In genomic region chrX:56764975-56765791, GRCh38 we compare ENCODE assay signal across 9 cellular contexts. TPM values are rescaled to one million over a fixed set of nuclear protein-coding genes. Genes with fewer than 3 reads are reported as not detected.
A peak's percentile ranks its signal among the peaks of the same experiment; 100 is the strongest.
DNase-seq lines count a peak whose midpoint lies in the region; ATAC-seq, FAIRE-seq and TF ChIP-seq lines count a peak whose summit lies in the region.
"Had no signal": no experiment of that assay in that cellular context is flagged by ENCODE, and none has a peak within 500 bp of the region (broad histone marks: within the 10 kb centered on the region; RNA-seq: fewer than 3 reads in every experiment).

No MANE protein-coding gene starts in this region.

- no peaks in the 10 kb centered on the region for H3K9me3 ChIP-seq in CD4-positive, alpha-beta memory T cell (ENCODE audit: control insufficient read depth in 1 of 2, low read length in 2 of 2)
- H3K9me3 ChIP-seq in H9 (ENCODE audit: control insufficient read depth, low read depth, low read length): no peaks in the 10 kb centered on the region

- no peak overlapping the region for H2AK5ac ChIP-seq in H9 (ENCODE audit: insufficient read length, low read length)

- H3K18ac ChIP-seq in H9 (ENCODE audit: insufficient read length, low read depth, low read length): no peak overlapping the region

- H4K91ac ChIP-seq in H9 (ENCODE audit: insufficient read length, low read depth, low read length): no peak overlapping the region

- H2AFZ ChIP-seq in H9 (ENCODE audit: low read length): no peak overlapping the region

- H3K9ac ChIP-seq in H9 (ENCODE audit: extremely low read depth, insufficient read length, low read length): no peak overlapping the region

- WGBS in H9 (ENCODE audit: extremely low coverage, insufficient read length, low lambda C conversion rate): no CpG with 5 or more reads among the region's 15 CpGs

- intact Hi-C loops in CD4-positive, alpha-beta memory T cell (cut with micrococcal nuclease): no loop called here

- no peaks in the 10 kb centered on the region for H3K27me3 Mint-ChIP-seq in CD4-positive, alpha-beta memory T cell
- no peaks in the 10 kb centered on the region for H3K27me3 Mint-ChIP-seq in H9 (ENCODE audit: low read depth)
- H3K27me3 Mint-ChIP-seq in activated naive CD8-positive, alpha-beta T cell treated with anti-CD3 and anti-CD28 coated beads for 36 hours: no peaks in the 10 kb centered on the region
- no peaks in the 10 kb centered on the region for H3K27me3 Mint-ChIP-seq in naive thymus-derived CD8-positive, alpha-beta T cell

- no peaks in the 10 kb centered on the region for H3K27me3 ChIP-seq in CD4-positive, alpha-beta memory T cell (ENCODE audit: insufficient read depth, low read length)
- H3K27me3 ChIP-seq in H9 (ENCODE audit: insufficient read depth, low read length): no peaks in the 10 kb centered on the region

- peak; percentile 63 to 74 for ATAC-seq in naive thymus-derived CD8-positive, alpha-beta T cell

- no peak overlapping the region for H2BK15ac ChIP-seq in H9 (ENCODE audit: low read depth, low read length)

- H3K23me2 ChIP-seq in H9 (ENCODE audit: insufficient read length, low read depth, low read length, poor library complexity, severe bottlenecking): no peaks in the 10 kb centered on the region

- no peak overlapping the region for H2BK5ac ChIP-seq in H9 (ENCODE audit: insufficient read length, low read length)

- no peak overlapping the region for H4K5ac ChIP-seq in H9 (ENCODE audit: insufficient read length, low read depth, low read length)

- H3K79me1 ChIP-seq in H9 (ENCODE audit: insufficient read depth, low read depth, low read length, poor library complexity, severe bottlenecking): no peaks in the 10 kb centered on the region

- TF ChIP-seq CTCF in H9 (conservative IDR thresholded peaks at IDR 0.05): no peak

- H3K79me2 ChIP-seq in H9 (ENCODE audit: insufficient read depth, low read length): 0 out of 2 replicates have a peak, but pooled peaks cover 2% of the 10 kb centered on the region

- no peak overlapping the region for H4K8ac ChIP-seq in H9 (replicated peaks; ENCODE audit: insufficient read length, low read depth, low read length)

- FAIRE-seq in HTR-8/SVneo (lab: Jason Lieb, UNC): no peak

- no peak overlapping the region for H3K4me2 ChIP-seq in H9 (ENCODE audit: insufficient read depth, insufficient read length, low read length)

- no peaks in the 10 kb centered on the region for H4K20me1 ChIP-seq in H9 (ENCODE audit: control insufficient read depth, insufficient read depth, insufficient read length)

- H3K56ac ChIP-seq in H9 (ENCODE audit: insufficient read length, low read depth, low read length): no peak overlapping the region

- peak; percentile 38 to 47 (median 42) for DNase-seq in CD4-positive, alpha-beta memory T cell
- peak; percentile 21 for DNase-seq in H9
- DNase-seq in activated naive CD8-positive, alpha-beta T cell treated with anti-CD3 and anti-CD28 coated beads for 36 hours: no peak
- DNase-seq in naive thymus-derived CD8-positive, alpha-beta T cell: peak in 6 of 10 donors; percentile 7 to 65 (median 50)
- DNase-seq in HTR-8/SVneo (ENCODE audit: insufficient read length, low spot score): no peak
- DNase-seq in GM19238 (ENCODE audit: insufficient read length, low spot score): no peak
- no peak for DNase-seq in DMS114 treated with DMSO at 0.1 percent for 48 hours (lab: John Stamatoyannopoulos, UW; ENCODE audit: unreplicated experiment)
- no peak for DNase-seq in HCEC 1CT

- no peak overlapping the region for H3K23ac ChIP-seq in H9 (ENCODE audit: insufficient read length, low read depth, low read length)

- peak overlapping the region; percentile 85 to 97 (median 93) for H3K27ac Mint-ChIP-seq in CD4-positive, alpha-beta memory T cell
- peak overlapping the region; percentile 40 to 72 (median 43); a peak in 5 of 7 replicates for H3K27ac Mint-ChIP-seq in H9
- peak overlapping the region; percentile 91 for H3K27ac Mint-ChIP-seq in activated naive CD8-positive, alpha-beta T cell treated with anti-CD3 and anti-CD28 coated beads for 36 hours
- H3K27ac Mint-ChIP-seq in naive thymus-derived CD8-positive, alpha-beta T cell: peak overlapping the region; percentile 93 to 99 (median 96)

- H3K36me3 ChIP-seq in CD4-positive, alpha-beta memory T cell (ENCODE audit: insufficient read depth, low read length): no peaks in the 10 kb centered on the region

- H2BK12ac ChIP-seq in H9 (ENCODE audit: insufficient read length, low read depth, low read length): no peak overlapping the region

- H3K4me3 Mint-ChIP-seq in CD4-positive, alpha-beta memory T cell: peak overlapping the region; percentile 73 to 95 (median 92)
- H3K4me3 Mint-ChIP-seq in H9: no peak overlapping the region; a peak in 1 of 5 replicates
- peak overlapping the region; percentile 72 for H3K4me3 Mint-ChIP-seq in activated naive CD8-positive, alpha-beta T cell treated with anti-CD3 and anti-CD28 coated beads for 36 hours
- H3K4me3 Mint-ChIP-seq in naive thymus-derived CD8-positive, alpha-beta T cell: peak overlapping the region; percentile 61 to 95 (median 88)

- H3K4ac ChIP-seq in H9 (ENCODE audit: low read depth, low read length): no peak overlapping the region

- H3K27ac ChIP-seq in CD4-positive, alpha-beta memory T cell (ENCODE audit: low read depth, low read length): peak overlapping the region; percentile 43
- H3K27ac ChIP-seq in H9 (ENCODE audit: insufficient read length, low read depth, low read length): no peak overlapping the region

- POLR2A ChIA-PET in CD4-positive, alpha-beta memory T cell (lab: Charles Lee; ENCODE audit: partially characterized antibody): interaction anchor here (0.7 to 1.3 kb wide), 5 partner anchors 36 to 230 kb away, joined by 3 to 4 read pairs (median 3); partner anchors contain the start of gene NBDY
- POLR2A ChIA-PET in naive thymus-derived CD8-positive, alpha-beta T cell (lab: Charles Lee): interaction anchor here (0.9 kb wide), 1 partner anchor 23 kb away, joined by 3 read pairs; no protein-coding TSS in a partner anchor

- no peak overlapping the region for H3K14ac ChIP-seq in H9 (ENCODE audit: insufficient read depth, low read length)

- no peak overlapping the region for H2BK120ac ChIP-seq in H9 (ENCODE audit: low read depth, low read length, poor library complexity, severe bottlenecking)

- peaks cover 48% of the 10 kb centered on the region for H3K4me1 ChIP-seq in CD4-positive, alpha-beta memory T cell (ENCODE audit: insufficient read depth, low read length)
- peaks cover 2% of the 10 kb centered on the region; the same call in 1 of the 2 replicates for H3K4me1 ChIP-seq in H9 (ENCODE audit: insufficient read depth, low read length)

- no peak overlapping the region for H3K4me3 ChIP-seq in CD4-positive, alpha-beta memory T cell (ENCODE audit: low read length in 2 of 2)
- H3K4me3 ChIP-seq: K562 had no signal

- peaks cover 40 to 60% (median 48%) of the 10 kb centered on the region in 4 donors for H3K4me1 Mint-ChIP-seq in CD4-positive, alpha-beta memory T cell
- peaks cover 10 to 11% of the 10 kb centered on the region in 2 experiments for H3K4me1 Mint-ChIP-seq in H9
- H3K4me1 Mint-ChIP-seq in activated naive CD8-positive, alpha-beta T cell treated with anti-CD3 and anti-CD28 coated beads for 36 hours: peaks cover 45% of the 10 kb centered on the region
- peaks cover 33 to 52% (median 46%) of the 10 kb centered on the region in 4 donors for H3K4me1 Mint-ChIP-seq in naive thymus-derived CD8-positive, alpha-beta T cell

- CTCF ChIA-PET in CD4-positive, alpha-beta memory T cell (lab: Charles Lee; ENCODE audit: partially characterized antibody): interaction anchor here (0.7 to 3.0 kb wide), 8 partner anchors 23 to 1154 kb away, joined by 3 to 13 read pairs (median 7); partner anchors contain the start of gene FAAH2

- peaks cover 0 to 5% of the 10 kb centered on the region in 2 donors for H3K36me3 Mint-ChIP-seq in CD4-positive, alpha-beta memory T cell
- H3K36me3 Mint-ChIP-seq in H9 (ENCODE audit: insufficient read depth in 1 of 3, low read depth in 3 of 3): peaks cover 16 to 28% (median 20%) of the 10 kb centered on the region in 3 experiments
- H3K36me3 Mint-ChIP-seq in activated naive CD8-positive, alpha-beta T cell treated with anti-CD3 and anti-CD28 coated beads for 36 hours: peaks cover 14% of the 10 kb centered on the region
- H3K36me3 Mint-ChIP-seq in naive thymus-derived CD8-positive, alpha-beta T cell: peaks cover 0 to 12% (median 0%) of the 10 kb centered on the region in 3 donors

- H3K9me3 Mint-ChIP-seq in CD4-positive, alpha-beta memory T cell: no peaks in the 10 kb centered on the region
- peaks cover 51 to 52% of the 10 kb centered on the region in 2 experiments for H3K9me3 Mint-ChIP-seq in H9
- H3K9me3 Mint-ChIP-seq in activated naive CD8-positive, alpha-beta T cell treated with anti-CD3 and anti-CD28 coated beads for 36 hours: no peaks in the 10 kb centered on the region
- H3K9me3 Mint-ChIP-seq in naive thymus-derived CD8-positive, alpha-beta T cell: no peaks in the 10 kb centered on the region

- H2BK20ac ChIP-seq in H9 (ENCODE audit: low read depth, low read length, poor library complexity, severe bottlenecking): no peak overlapping the region

- no peak overlapping the region for H3T11ph ChIP-seq in H9 (ENCODE audit: low read length)

RNA-seq across cellular contexts. Expression of gene NBDY, which starts 36.1 kb away (rescaled TPM):
- 10 to 100 TPM; 29.3 to 34.3 TPM for total RNA-seq in CD4-positive, alpha-beta memory T cell
- polyA plus RNA-seq in CD4-positive, alpha-beta memory T cell: 10 to 100 TPM; 70.1 to 75.7 TPM
- 62.2 and 62.5 TPM in 2 replicates for total RNA-seq in H9 (2021)
- total RNA-seq in activated naive CD8-positive, alpha-beta T cell treated with anti-CD3 and anti-CD28 coated beads for 36 hours: 10 to 100 TPM; 43.9 to 50.0 TPM
- 10 to 100 TPM; 30.9 to 34.3 TPM for total RNA-seq in naive thymus-derived CD8-positive, alpha-beta T cell
- polyA plus RNA-seq in naive thymus-derived CD8-positive, alpha-beta T cell: 10 to 100 TPM; 64.3 to 91.9 (median 73.0) TPM

Comparison
In these comparisons a context has a peak if more than half of its experiments do, and no peak if none do; other contexts are left out.
1. DNase-seq: peak in CD4-positive, alpha-beta memory T cell (5 of 5), H9 (single experiment) and naive thymus-derived CD8-positive, alpha-beta T cell (6 of 10); none in activated naive CD8-positive, alpha-beta T cell treated with anti-CD3 and anti-CD28 coated beads for 36 hours (single experiment), HTR-8/SVneo (single experiment), GM19238 (single experiment), DMS114 treated with DMSO at 0.1 percent for 48 hours (single experiment) and HCEC 1CT (single experiment).
2. H3K27ac Mint-ChIP-seq: peak in every context shown above with its lines; median percentile 96 in naive thymus-derived CD8-positive, alpha-beta T cell; 93 in CD4-positive, alpha-beta memory T cell; 91 in activated naive CD8-positive, alpha-beta T cell treated with anti-CD3 and anti-CD28 coated beads for 36 hours; 43 in H9.
3. H3K4me3 Mint-ChIP-seq: peak in CD4-positive, alpha-beta memory T cell (8 of 8), activated naive CD8-positive, alpha-beta T cell treated with anti-CD3 and anti-CD28 coated beads for 36 hours (single experiment) and naive thymus-derived CD8-positive, alpha-beta T cell (10 of 10); none in H9 (0 of 2).